Comparison of ENCODE assay signal across 18 cellular contexts in the genomic region with DNA sequence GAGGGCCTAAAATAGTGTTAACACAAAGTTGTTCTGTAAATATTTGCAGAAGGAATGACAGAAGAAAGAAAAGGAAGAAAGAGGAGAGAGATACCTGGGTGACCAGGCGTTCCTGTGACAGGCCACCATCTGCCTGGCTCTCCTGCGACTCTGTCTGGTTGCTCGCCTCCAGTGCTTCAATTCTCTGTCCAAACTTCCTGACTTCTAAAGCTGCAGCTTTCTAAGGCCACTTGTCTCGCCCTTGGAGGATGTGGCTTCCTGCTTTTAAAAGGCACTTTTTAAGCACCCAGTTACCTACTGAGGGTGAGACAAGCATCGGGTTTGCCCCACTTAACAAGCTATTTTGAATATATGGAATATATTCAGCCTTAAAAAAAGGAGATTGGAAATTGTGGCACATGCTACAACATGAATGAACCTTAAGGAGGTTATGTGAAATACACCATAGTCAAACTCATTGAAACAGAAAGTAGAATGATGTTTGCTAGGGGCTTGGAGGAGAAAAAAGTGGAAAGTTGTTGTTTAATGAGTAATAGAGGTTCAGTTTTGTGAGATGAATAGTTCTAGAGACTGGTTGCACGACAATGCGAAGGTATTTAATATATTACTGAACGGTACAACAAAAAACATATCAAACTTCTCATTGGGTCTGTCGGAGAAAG. TPM values are rescaled to one million over a fixed set of nuclear protein-coding genes. Genes with fewer than 3 reads are reported as not detected.
"Had no signal": no experiment of that assay in that cellular context is flagged by ENCODE, and none has a peak within 500 bp of the region (broad histone marks: within the 10 kb centered on the region; RNA-seq: fewer than 3 reads in every experiment).

No MANE protein-coding gene starts in this region.

- H3K27ac ChIP-seq: foreskin keratinocyte, lower lobe of right lung, right atrium auricular region, tibial artery, vagina, VCaP had no signal

- ATAC-seq: activated naive CD8-positive, alpha-beta T cell treated with anti-CD3 and anti-CD28 coated beads, Interleukin-2, amount 50 U/mL, for 24 hours; activated T-helper 17 cell treated with anti-CD3 and anti-CD28 coated beads, Interleukin-2, amount 50 U/mL, for 72 hours; foreskin keratinocyte; lower lobe of right lung; stimulated activated memory B cell treated with anti-CD40 and anti-IgM and Interleukin-4, amounts not matched to agents 10 μg/mL and 1 μg/mL and 100 μg/mL, for 72 hours had no signal

- H3K36me3 ChIP-seq: lower lobe of right lung, right atrium auricular region, tibial artery, vagina had no signal

- H3K27me3 ChIP-seq: foreskin keratinocyte, right atrium auricular region, tibial artery, vagina had no signal

- H3K4me3 ChIP-seq: lower lobe of right lung, right atrium auricular region, tibial artery, vagina had no signal

- H3K9me3 ChIP-seq: lower lobe of right lung, right atrium auricular region, tibial artery, vagina had no signal

- H3K4me1 ChIP-seq: foreskin keratinocyte, lower lobe of right lung, right atrium auricular region, tibial artery, vagina had no signal

- DNase-seq: activated CD4-positive, alpha-beta T cell treated with anti-CD3 and anti-CD28 coated beads, Interleukin-2, amount 50 U/mL, for 48 hours; activated naive CD4-positive, alpha-beta T cell treated with anti-CD3 and anti-CD28 coated beads for 36 hours; activated naive CD8-positive, alpha-beta T cell treated with anti-CD3 and anti-CD28 coated beads, Interleukin-2, amount 50 U/mL, for 24 hours; aorta; cerebellar nuclear complex; effector memory CD4-positive, alpha-beta T cell; foreskin keratinocyte; head of caudate nucleus; lower lobe of right lung; nucleus accumbens; stimulated activated CD4-positive, alpha-beta T cell treated with anti-CD3 and anti-CD28 coated beads, Interleukin-2, amount 100 ng/mL, for 48 hours; tibial artery had no signal

RNA-seq across cellular contexts. Expression of gene VIP, which starts 32.8 kb away (rescaled TPM):
- total RNA-seq: activated naive CD4-positive, alpha-beta T cell treated with anti-CD3 and anti-CD28 coated beads for 36 hours; activated T-helper 17 cell treated with anti-CD3 and anti-CD28 coated beads, Interleukin-2, amount 50 U/mL, for 72 hours; foreskin keratinocyte; skeletal muscle tissue had no signal
